Comparison of ENCODE assay signal across 1 cellular context in the genomic region with DNA sequence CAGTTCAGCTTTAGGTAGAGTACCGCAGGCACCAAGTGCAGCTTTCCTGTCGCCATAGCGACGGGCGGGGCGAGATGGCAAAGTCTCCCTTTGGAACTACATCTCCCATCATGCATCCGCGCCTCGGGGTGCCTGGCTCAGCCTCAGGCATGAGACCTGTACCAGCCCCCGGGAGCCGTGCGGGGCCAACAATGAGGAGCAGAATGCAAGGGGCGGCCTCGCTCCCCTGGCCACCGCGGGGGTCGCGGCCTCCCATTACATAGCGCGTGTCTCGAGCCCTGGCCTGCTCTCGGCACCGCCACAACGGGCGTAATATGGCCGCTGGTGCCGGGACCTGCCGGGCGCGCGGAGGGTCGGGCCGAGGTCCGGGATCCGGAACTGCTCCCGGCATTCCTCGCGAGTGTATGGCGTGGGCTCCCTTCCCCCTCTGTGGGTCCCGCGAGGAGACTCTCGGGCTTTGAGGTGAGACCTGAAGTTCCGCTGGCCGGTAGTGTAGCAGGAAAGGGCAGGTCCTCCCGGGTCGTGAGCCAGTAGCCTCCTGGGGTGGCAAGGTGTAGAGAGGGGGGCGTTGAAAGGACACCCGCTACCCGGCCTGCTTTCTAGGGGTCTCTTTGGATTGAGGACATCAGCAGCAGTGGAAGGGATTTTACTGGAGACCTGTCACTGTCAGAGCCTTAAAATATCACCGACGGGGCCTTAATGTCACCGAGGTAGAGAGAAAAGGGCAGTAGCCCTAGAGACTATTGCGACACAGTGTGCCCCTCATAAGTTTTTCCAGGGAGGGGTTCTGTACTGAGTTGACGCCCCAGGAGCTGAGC.
A peak's percentile ranks its signal among the peaks of the same experiment; 100 is the strongest.
TF ChIP-seq lines count a peak whose summit lies in the region.

THTPA (plus strand) TSS at position 390 of the 818 bp plus-strand sequence. CDS start 487 bp downstream, outside the sequence.

TF ChIP-seq in HepG2, 621 proteins besides CTCF, POLR2A, EP300 and RAD21 (continued from another document and continues in another):
- peak; percentile 27; the same call in 1 of the 2 replicates for TF ChIP-seq TBP (CRISPR knock-in tag; IDR thresholded peaks at IDR 0.05)
- no peak for TF ChIP-seq MAX (IDR thresholded peaks at IDR 0.05)
- peak; percentile 97; the same call in 1 of the 2 replicates for TF ChIP-seq MAF1 (CRISPR knock-in tag; IDR thresholded peaks at IDR 0.05; ENCODE audit: borderline replicate concordance)
- TF ChIP-seq ZNF101 (CRISPR knock-in tag; IDR thresholded peaks at IDR 0.05; ENCODE audit: borderline replicate concordance, low read depth), result no peak; the same call in 1 of the 2 replicates
- no peak; the same call in none of the 2 replicates for TF ChIP-seq MATR3 (CRISPR knock-in tag; IDR thresholded peaks at IDR 0.05)
- TF ChIP-seq ZFYVE20 (CRISPR knock-in tag; IDR thresholded peaks at IDR 0.05; ENCODE audit: borderline replicate concordance, low read depth), result peak; percentile 86; the same call in 1 of the 2 replicates
- TF ChIP-seq, protein P1, sequence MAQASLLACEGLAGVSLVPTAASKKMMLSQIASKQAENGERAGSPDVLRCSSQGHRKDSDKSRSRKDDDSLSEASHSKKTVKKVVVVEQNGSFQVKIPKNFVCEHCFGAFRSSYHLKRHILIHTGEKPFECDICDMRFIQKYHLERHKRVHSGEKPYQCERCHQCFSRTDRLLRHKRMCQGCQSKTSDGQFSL (CRISPR knock-in tag; IDR thresholded peaks at IDR 0.05), result peak; percentile 83; the same call in 1 of the 2 replicates
- TF ChIP-seq ZNF451 (CRISPR knock-in tag; IDR thresholded peaks at IDR 0.05), result peak; percentile 96
- peak; percentile 95 for TF ChIP-seq KDM5A (IDR thresholded peaks at IDR 0.05; ENCODE audit: borderline replicate concordance, low read length)
- no peak; the same call in 1 of the 2 replicates for TF ChIP-seq ZNF703 (CRISPR knock-in tag; IDR thresholded peaks at IDR 0.05; ENCODE audit: borderline replicate concordance)
- peak; percentile 99 for TF ChIP-seq ZNF225 (CRISPR knock-in tag; IDR thresholded peaks at IDR 0.05)
- peak; percentile 29; the same call in 1 of the 2 replicates for TF ChIP-seq ZNF235 (CRISPR knock-in tag; IDR thresholded peaks at IDR 0.05; ENCODE audit: borderline replicate concordance)
- TF ChIP-seq MLX (CRISPR knock-in tag; IDR thresholded peaks at IDR 0.05), result peak; percentile 41; the same call in 1 of the 2 replicates
- peak; percentile 97 for TF ChIP-seq ZZZ3 (CRISPR knock-in tag; IDR thresholded peaks at IDR 0.05; ENCODE audit: borderline replicate concordance)
- peak; percentile 92; the same call in 1 of the 2 replicates for TF ChIP-seq ISX (CRISPR knock-in tag; conservative IDR thresholded peaks at IDR 0.05)
- TF ChIP-seq ZNF768 (CRISPR knock-in tag; IDR thresholded peaks at IDR 0.05), result peak; percentile 91
- peak; percentile 70; the same call in 1 of the 2 replicates for TF ChIP-seq GFI1 (CRISPR knock-in tag; IDR thresholded peaks at IDR 0.05; ENCODE audit: borderline replicate concordance)
- TF ChIP-seq GLI4 (CRISPR knock-in tag; IDR thresholded peaks at IDR 0.05; ENCODE audit: borderline replicate concordance), result peak; percentile 99
- peak; percentile 97 for TF ChIP-seq ZNF589 (CRISPR knock-in tag; conservative IDR thresholded peaks at IDR 0.05)
- TF ChIP-seq CAMTA2 (CRISPR knock-in tag; IDR thresholded peaks at IDR 0.05; ENCODE audit: borderline replicate concordance), result peak; percentile 82
- peak; percentile 89 for TF ChIP-seq ZBTB7A (CRISPR knock-in tag; IDR thresholded peaks at IDR 0.05)
- TF ChIP-seq, protein P2, sequence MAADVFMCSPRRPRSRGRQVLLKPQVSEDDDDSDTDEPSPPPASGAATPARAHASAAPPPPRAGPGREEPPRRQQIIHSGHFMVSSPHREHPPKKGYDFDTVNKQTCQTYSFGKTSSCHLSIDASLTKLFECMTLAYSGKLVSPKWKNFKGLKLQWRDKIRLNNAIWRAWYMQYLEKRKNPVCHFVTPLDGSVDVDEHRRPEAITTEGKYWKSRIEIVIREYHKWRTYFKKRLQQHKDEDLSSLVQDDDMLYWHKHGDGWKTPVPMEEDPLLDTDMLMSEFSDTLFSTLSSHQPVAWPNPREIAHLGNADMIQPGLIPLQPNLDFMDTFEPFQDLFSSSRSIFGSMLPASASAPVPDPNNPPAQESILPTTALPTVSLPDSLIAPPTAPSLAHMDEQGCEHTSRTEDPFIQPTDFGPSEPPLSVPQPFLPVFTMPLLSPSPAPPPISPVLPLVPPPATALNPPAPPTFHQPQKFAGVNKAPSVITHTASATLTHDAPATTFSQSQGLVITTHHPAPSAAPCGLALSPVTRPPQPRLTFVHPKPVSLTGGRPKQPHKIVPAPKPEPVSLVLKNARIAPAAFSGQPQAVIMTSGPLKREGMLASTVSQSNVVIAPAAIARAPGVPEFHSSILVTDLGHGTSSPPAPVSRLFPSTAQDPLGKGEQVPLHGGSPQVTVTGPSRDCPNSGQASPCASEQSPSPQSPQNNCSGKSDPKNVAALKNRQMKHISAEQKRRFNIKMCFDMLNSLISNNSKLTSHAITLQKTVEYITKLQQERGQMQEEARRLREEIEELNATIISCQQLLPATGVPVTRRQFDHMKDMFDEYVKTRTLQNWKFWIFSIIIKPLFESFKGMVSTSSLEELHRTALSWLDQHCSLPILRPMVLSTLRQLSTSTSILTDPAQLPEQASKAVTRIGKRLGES (CRISPR knock-in tag; IDR thresholded peaks at IDR 0.05; ENCODE audit: borderline replicate concordance), result peak; percentile 91; the same call in 1 of the 2 replicates
- peak; percentile 86 for TF ChIP-seq ZKSCAN5 (CRISPR knock-in tag; IDR thresholded peaks at IDR 0.05)
- no peak for TF ChIP-seq HNRNPK (IDR thresholded peaks at IDR 0.05; ENCODE audit: low read depth, low read length, poor library complexity, severe bottlenecking)
- TF ChIP-seq, protein P3, sequence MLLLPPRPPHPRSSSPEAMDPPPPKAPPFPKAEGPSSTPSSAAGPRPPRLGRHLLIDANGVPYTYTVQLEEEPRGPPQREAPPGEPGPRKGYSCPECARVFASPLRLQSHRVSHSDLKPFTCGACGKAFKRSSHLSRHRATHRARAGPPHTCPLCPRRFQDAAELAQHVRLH (CRISPR knock-in tag; IDR thresholded peaks at IDR 0.05; ENCODE audit: borderline replicate concordance, low read depth), result peak; percentile 99; the same call in 1 of the 2 replicates
- TF ChIP-seq NR2C2 (CRISPR knock-in tag; IDR thresholded peaks at IDR 0.05; ENCODE audit: borderline replicate concordance), result peak; percentile 95
- no peak for TF ChIP-seq SOX6 (IDR thresholded peaks at IDR 0.05)
- peak; percentile 86 for TF ChIP-seq SOX6 (CRISPR knock-in tag; IDR thresholded peaks at IDR 0.05)
- no peak for TF ChIP-seq ZNF234 (CRISPR knock-in tag; conservative IDR thresholded peaks at IDR 0.05)
- no peak for TF ChIP-seq ZSCAN30 (CRISPR knock-in tag; IDR thresholded peaks at IDR 0.05)
- TF ChIP-seq ZNF260 (CRISPR knock-in tag; IDR thresholded peaks at IDR 0.05; ENCODE audit: borderline replicate concordance, low read depth), result peak; percentile 83; the same call in 1 of the 2 replicates
- no peak; the same call in 1 of the 2 replicates for TF ChIP-seq NFE2L2 (IDR thresholded peaks at IDR 0.05; ENCODE audit: low read length)
- TF ChIP-seq TFDP2 (CRISPR knock-in tag; IDR thresholded peaks at IDR 0.05), result peak; percentile 92
- TF ChIP-seq HNF4A (CRISPR knock-in tag; IDR thresholded peaks at IDR 0.05), result peak; percentile 76
- peak; percentile 96 for TF ChIP-seq ELF4 (CRISPR knock-in tag; IDR thresholded peaks at IDR 0.05; ENCODE audit: borderline replicate concordance)
- TF ChIP-seq, protein P4, sequence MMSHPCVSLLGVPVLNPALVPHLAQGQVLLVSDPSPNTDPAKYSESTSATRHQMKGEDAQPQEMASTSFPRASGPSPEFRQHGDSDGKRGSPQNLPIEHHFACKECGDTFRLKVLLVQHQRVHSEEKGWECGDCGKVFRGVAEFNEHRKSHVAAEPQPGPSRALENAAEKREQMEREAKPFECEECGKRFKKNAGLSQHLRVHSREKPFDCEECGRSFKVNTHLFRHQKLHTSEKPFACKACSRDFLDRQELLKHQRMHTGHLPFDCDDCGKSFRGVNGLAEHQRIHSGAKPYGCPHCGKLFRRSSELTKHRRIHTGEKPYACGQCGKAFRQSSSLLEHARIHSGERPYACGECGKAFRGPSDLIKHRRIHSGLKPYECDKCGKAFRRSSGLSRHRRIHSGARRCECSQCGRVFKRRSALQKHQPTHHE (CRISPR knock-in tag; IDR thresholded peaks at IDR 0.05; ENCODE audit: borderline replicate concordance), result peak; percentile 90
- peak; percentile 96 for TF ChIP-seq ZNF205 (CRISPR knock-in tag; IDR thresholded peaks at IDR 0.05)
- TF ChIP-seq, protein P5, sequence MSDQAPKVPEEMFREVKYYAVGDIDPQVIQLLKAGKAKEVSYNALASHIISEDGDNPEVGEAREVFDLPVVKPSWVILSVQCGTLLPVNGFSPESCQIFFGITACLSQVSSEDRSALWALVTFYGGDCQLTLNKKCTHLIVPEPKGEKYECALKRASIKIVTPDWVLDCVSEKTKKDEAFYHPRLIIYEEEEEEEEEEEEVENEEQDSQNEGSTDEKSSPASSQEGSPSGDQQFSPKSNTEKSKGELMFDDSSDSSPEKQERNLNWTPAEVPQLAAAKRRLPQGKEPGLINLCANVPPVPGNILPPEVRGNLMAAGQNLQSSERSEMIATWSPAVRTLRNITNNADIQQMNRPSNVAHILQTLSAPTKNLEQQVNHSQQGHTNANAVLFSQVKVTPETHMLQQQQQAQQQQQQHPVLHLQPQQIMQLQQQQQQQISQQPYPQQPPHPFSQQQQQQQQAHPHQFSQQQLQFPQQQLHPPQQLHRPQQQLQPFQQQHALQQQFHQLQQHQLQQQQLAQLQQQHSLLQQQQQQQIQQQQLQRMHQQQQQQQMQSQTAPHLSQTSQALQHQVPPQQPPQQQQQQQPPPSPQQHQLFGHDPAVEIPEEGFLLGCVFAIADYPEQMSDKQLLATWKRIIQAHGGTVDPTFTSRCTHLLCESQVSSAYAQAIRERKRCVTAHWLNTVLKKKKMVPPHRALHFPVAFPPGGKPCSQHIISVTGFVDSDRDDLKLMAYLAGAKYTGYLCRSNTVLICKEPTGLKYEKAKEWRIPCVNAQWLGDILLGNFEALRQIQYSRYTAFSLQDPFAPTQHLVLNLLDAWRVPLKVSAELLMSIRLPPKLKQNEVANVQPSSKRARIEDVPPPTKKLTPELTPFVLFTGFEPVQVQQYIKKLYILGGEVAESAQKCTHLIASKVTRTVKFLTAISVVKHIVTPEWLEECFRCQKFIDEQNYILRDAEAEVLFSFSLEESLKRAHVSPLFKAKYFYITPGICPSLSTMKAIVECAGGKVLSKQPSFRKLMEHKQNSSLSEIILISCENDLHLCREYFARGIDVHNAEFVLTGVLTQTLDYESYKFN (CRISPR knock-in tag; conservative IDR thresholded peaks at IDR 0.05), result peak; percentile 78
- no peak for TF ChIP-seq FOXA1 (IDR thresholded peaks at IDR 0.05)
- TF ChIP-seq FOXA1 (CRISPR knock-in tag; IDR thresholded peaks at IDR 0.05), result peak; percentile 54
- TF ChIP-seq, protein P6, sequence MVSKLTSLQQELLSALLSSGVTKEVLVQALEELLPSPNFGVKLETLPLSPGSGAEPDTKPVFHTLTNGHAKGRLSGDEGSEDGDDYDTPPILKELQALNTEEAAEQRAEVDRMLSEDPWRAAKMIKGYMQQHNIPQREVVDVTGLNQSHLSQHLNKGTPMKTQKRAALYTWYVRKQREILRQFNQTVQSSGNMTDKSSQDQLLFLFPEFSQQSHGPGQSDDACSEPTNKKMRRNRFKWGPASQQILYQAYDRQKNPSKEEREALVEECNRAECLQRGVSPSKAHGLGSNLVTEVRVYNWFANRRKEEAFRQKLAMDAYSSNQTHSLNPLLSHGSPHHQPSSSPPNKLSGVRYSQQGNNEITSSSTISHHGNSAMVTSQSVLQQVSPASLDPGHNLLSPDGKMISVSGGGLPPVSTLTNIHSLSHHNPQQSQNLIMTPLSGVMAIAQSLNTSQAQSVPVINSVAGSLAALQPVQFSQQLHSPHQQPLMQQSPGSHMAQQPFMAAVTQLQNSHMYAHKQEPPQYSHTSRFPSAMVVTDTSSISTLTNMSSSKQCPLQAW (CRISPR knock-in tag; IDR thresholded peaks at IDR 0.05), result peak; percentile 99
- peak; percentile 91; the same call in 1 of the 2 replicates for TF ChIP-seq TMF1 (CRISPR knock-in tag; IDR thresholded peaks at IDR 0.05; ENCODE audit: low read depth)
- TF ChIP-seq FOXP4 (CRISPR knock-in tag; IDR thresholded peaks at IDR 0.05), result peak; percentile 63; the same call in 1 of the 2 replicates
- TF ChIP-seq ARNT2 (CRISPR knock-in tag; IDR thresholded peaks at IDR 0.05; ENCODE audit: low read depth), result peak; percentile 99
- peak; percentile 65; the same call in 1 of the 2 replicates for TF ChIP-seq DNMT3B (CRISPR knock-in tag; conservative IDR thresholded peaks at IDR 0.05)
- TF ChIP-seq ZNF33A (CRISPR knock-in tag; IDR thresholded peaks at IDR 0.05; ENCODE audit: borderline replicate concordance), result peak; percentile 100
- TF ChIP-seq ZNF124 (CRISPR knock-in tag; IDR thresholded peaks at IDR 0.05), result peak; percentile 99
- peak; percentile 95 for TF ChIP-seq KDM4B (CRISPR knock-in tag; IDR thresholded peaks at IDR 0.05)
- peak; percentile 90 for TF ChIP-seq CEBPB (IDR thresholded peaks at IDR 0.05; ENCODE audit: borderline replicate concordance, low read depth, low read length)
- peak; percentile 98 for TF ChIP-seq RELA (CRISPR knock-in tag; IDR thresholded peaks at IDR 0.05)
